ENCODE assay signal across 31 cellular contexts in the genomic region with DNA sequence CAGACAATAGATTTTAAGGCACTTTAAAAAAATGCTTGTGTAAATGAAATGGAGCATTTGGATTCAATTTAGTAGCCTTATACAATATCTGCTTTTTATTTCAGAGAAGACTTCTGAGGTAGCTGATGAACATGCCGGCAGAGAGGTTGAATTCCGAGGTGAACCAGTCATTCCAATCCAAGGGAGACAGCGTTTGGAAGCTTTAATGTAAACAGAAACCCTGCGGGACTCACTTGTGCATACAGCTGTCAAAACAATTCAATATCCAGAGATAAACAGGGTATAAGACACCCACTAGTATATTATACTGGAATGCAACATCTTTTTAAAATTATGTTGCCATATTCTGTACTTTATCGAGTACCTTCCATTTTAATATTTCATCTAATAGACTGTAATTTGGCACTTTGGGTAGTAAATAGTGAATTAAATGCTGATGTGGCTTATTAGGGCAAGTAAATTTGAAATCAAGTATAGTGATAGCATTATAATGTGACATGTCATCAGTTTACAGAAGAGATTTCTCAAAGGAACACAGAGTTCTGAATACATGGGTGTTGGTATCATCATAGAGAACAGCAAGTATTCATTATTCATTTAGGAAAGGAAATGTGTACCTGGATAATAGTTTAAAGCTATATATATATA.
DNase-seq lines count a peak whose midpoint lies in the region; ATAC-seq, FAIRE-seq and TF ChIP-seq lines count a peak whose summit lies in the region.
"Had no signal": no experiment of that assay in that cellular context is flagged by ENCODE, and none has a peak within 500 bp of the region (broad histone marks: within the 10 kb centered on the region; RNA-seq: fewer than 3 reads in every experiment).

No MANE protein-coding gene starts in this region.

- no peak overlapping the region for H3K27ac ChIP-seq in A549
- no peak overlapping the region for H3K27ac ChIP-seq in brain microvascular endothelial cell
- H3K27ac ChIP-seq in heart left ventricle, result no peak overlapping the region
- H3K27ac ChIP-seq in ascending aorta, result no peak overlapping the region
- H3K27ac ChIP-seq: pancreas, SJSA1, stomach, thyroid gland had no signal

- H3K9me3 ChIP-seq in A549 (no peaks in the 10 kb centered on the region), heart left ventricle (no peaks in the 10 kb centered on the region), ascending aorta (no peaks in the 10 kb centered on the region)
- H3K9me3 ChIP-seq: pancreas, stomach, thyroid gland had no signal

- TF ChIP-seq CTCF in A549 (IDR thresholded peaks at IDR 0.05) (no peak), brain microvascular endothelial cell (IDR thresholded peaks at IDR 0.05; ENCODE audit: low read depth, low read length, missing control alignments) (no peak), heart left ventricle (IDR thresholded peaks at IDR 0.05) (no peak), ascending aorta (IDR thresholded peaks at IDR 0.05) (no peak)

- in situ Hi-C loops in brain microvascular endothelial cell (cut with HindIII; ENCODE audit: low pct_ligation_motif_present, low sequenced_read_pairs), result no loop called here

- FAIRE-seq in A549 (lab: Jason Lieb, UNC), result no peak
- FAIRE-seq: GM18507, pancreas, RCC 7860 had no signal

- H3K27me3 ChIP-seq in brain microvascular endothelial cell (replicated peaks) (no peaks in the 10 kb centered on the region), heart left ventricle (no peaks in the 10 kb centered on the region), ascending aorta (no peaks in the 10 kb centered on the region)
- H3K27me3 ChIP-seq: pancreas, SJSA1, stomach, thyroid gland had no signal

- no peak for TF ChIP-seq RAD21 in A549 (conservative IDR thresholded peaks at IDR 0.05 in 1 of 2, IDR thresholded peaks at IDR 0.05 in 1 of 2)

- CTCF ChIA-PET in A549 (lab: Yijun Ruan, JAX), result no interaction called here

- no peaks in the 10 kb centered on the region for H3K36me3 ChIP-seq in brain microvascular endothelial cell (replicated peaks)
- H3K36me3 ChIP-seq in heart left ventricle, result no peaks in the 10 kb centered on the region
- H3K36me3 ChIP-seq in ascending aorta, result no peaks in the 10 kb centered on the region
- H3K36me3 ChIP-seq: pancreas, SJSA1, stomach, thyroid gland had no signal

- H3K4me2 ChIP-seq in A549, result no peak overlapping the region
- H3K4me2 ChIP-seq: GM23338 had no signal

- ATAC-seq in A549, result no peak
- ATAC-seq in GM19467 (IDR thresholded peaks at IDR 0.05; ENCODE audit: unreplicated experiment), result no peak
- ATAC-seq in heart left ventricle, result no peak
- ATAC-seq: GM23338, left lobe of liver, pancreas had no signal

- DNase-seq in A549 (ENCODE audit: low read depth in 1 of 2, low spot score in 1 of 2), result no peak
- peak; percentile 52 for DNase-seq in NCI-H146 (lab: John Stamatoyannopoulos, UW)
- DNase-seq in brain microvascular endothelial cell, result peak; percentile 81
- peak; percentile 25 for DNase-seq in left kidney (ENCODE audit: low read depth, low spot score)
- DNase-seq in heart left ventricle, result no peak
- DNase-seq in GF-D8 (lab: John Stamatoyannopoulos, UW), result no peak
- DNase-seq in ascending aorta (ENCODE audit: low spot score in 2 of 2), result no peak
- DNase-seq: activated CD4-positive, alpha-beta memory T cell treated with anti-CD3 and anti-CD28 coated beads, Interleukin-2, amount 10 ng/mL, durations not matched to agents 7 days and 5 days; activated CD8-positive, alpha-beta memory T cell treated with anti-CD3 and anti-CD28 coated beads, Interleukin-2, amount 50 U/mL, for 4 hours; activated naive CD4-positive, alpha-beta T cell treated with anti-CD3 and anti-CD28 coated beads for 36 hours; AML-193; amygdala; CD4-positive, CD25-positive, alpha-beta regulatory T cell; dermis blood vessel endothelial cell; endodermal cell; hypothalamus; NCI-H1105 treated with DMSO at 0.1 percent for 48 hours; NCI-H2081; nephron progenitor cell; pancreas; stimulated activated CD4-positive, alpha-beta T cell treated with anti-CD3 and anti-CD28 coated beads, Interleukin-12 subunit alpha, Interleukin-12 subunit beta, amount 100 ng/mL, for 4 hours; stimulated activated CD4-positive, alpha-beta T cell treated with anti-CD3 and anti-CD28 coated beads, Interleukin-4, amount 100 ng/mL, for 1 hour; stomach; T-helper 9 cell; thyroid gland had no signal

- TF ChIP-seq EP300 in A549 (IDR thresholded peaks at IDR 0.05), result no peak

- intact Hi-C loops in heart left ventricle (cut with DNase I) (loop anchor here in 1 of 10 donors (10.0 kb wide), 1 partner anchor 345 kb away; a partner anchor contains a TSS), ascending aorta (cut with DNase I) (no loop called here)

- no peak for TF ChIP-seq POLR2A in A549 (IDR thresholded peaks at IDR 0.05; ENCODE audit: low read length)
- TF ChIP-seq POLR2A in heart left ventricle (IDR thresholded peaks at IDR 0.05), result no peak

- H3K4me1 ChIP-seq in A549 (no peaks in the 10 kb centered on the region), heart left ventricle (no peaks in the 10 kb centered on the region), ascending aorta (peaks cover 4 to 7% of the 10 kb centered on the region in 2 donors)
- H3K4me1 ChIP-seq: pancreas, SJSA1 had no signal

- 23% methylated on average over 5 of the region's 5 CpGs for WGBS in A549 (ENCODE audit: missing lambda C conversion rate)
- 63 to 76% (median 67%) methylated on average over 5 of the region's 5 CpGs for WGBS in heart left ventricle, 4 donors

- POLR2A ChIA-PET in A549 (lab: Yijun Ruan, JAX), result no interaction called here

- no peak overlapping the region for H3K4me3 ChIP-seq in A549
- no peak overlapping the region for H3K4me3 ChIP-seq in brain microvascular endothelial cell (ENCODE audit: low read depth, low read length)
- H3K4me3 ChIP-seq in heart left ventricle, result no peak overlapping the region
- no peak overlapping the region for H3K4me3 ChIP-seq in ascending aorta
- H3K4me3 ChIP-seq: GM23338, pancreas, SJSA1, stomach, thyroid gland had no signal

TF ChIP-seq in A549, 52 proteins besides CTCF, POLR2A, EP300 and RAD21:
- TF ChIP-seq MAFK (IDR thresholded peaks at IDR 0.05; ENCODE audit: partially characterized antibody), result peak; percentile 68
- TF ChIP-seq ESRRA (IDR thresholded peaks at IDR 0.05; ENCODE audit: borderline replicate concordance, low read length), result no peak
- TF ChIP-seq ZC3H11A (IDR thresholded peaks at IDR 0.05), result no peak

Comparison
In these comparisons a context has a peak if more than half of its experiments do, and no peak if none do; other contexts are left out.
1. DNase-seq: peak in NCI-H146 (single experiment), brain microvascular endothelial cell (single experiment) and left kidney (single experiment); none in A549 (0 of 2), heart left ventricle (0 of 5), GF-D8 (single experiment) and ascending aorta (0 of 2).